In genomic region chr12:52015393-52016081, GRCh38 we compare ENCODE assay signal across 1 cellular context.
TF ChIP-seq lines count a peak whose summit lies in the region.

No MANE protein-coding gene starts in this region.

TF ChIP-seq in H1, 55 proteins besides CTCF, POLR2A, EP300 and RAD21:
- no peak for TF ChIP-seq SRF (IDR thresholded peaks at IDR 0.05; ENCODE audit: low read depth, low read length)
- no peak for TF ChIP-seq CHD2 (IDR thresholded peaks at IDR 0.05; ENCODE audit: low read length)
- TF ChIP-seq CTBP2 (IDR thresholded peaks at IDR 0.05; ENCODE audit: borderline replicate concordance, insufficient read depth, insufficient read length, low read length), result no peak
- TF ChIP-seq EGR1 (IDR thresholded peaks at IDR 0.05; ENCODE audit: borderline replicate concordance, low read depth, low read length), result no peak
- TF ChIP-seq SAP30 (IDR thresholded peaks at IDR 0.05; ENCODE audit: insufficient read depth, insufficient replicate concordance, low read length), result no peak
- TF ChIP-seq SIX5 (IDR thresholded peaks at IDR 0.05; ENCODE audit: low read depth, low read length), result no peak
